In the genomic region with DNA sequence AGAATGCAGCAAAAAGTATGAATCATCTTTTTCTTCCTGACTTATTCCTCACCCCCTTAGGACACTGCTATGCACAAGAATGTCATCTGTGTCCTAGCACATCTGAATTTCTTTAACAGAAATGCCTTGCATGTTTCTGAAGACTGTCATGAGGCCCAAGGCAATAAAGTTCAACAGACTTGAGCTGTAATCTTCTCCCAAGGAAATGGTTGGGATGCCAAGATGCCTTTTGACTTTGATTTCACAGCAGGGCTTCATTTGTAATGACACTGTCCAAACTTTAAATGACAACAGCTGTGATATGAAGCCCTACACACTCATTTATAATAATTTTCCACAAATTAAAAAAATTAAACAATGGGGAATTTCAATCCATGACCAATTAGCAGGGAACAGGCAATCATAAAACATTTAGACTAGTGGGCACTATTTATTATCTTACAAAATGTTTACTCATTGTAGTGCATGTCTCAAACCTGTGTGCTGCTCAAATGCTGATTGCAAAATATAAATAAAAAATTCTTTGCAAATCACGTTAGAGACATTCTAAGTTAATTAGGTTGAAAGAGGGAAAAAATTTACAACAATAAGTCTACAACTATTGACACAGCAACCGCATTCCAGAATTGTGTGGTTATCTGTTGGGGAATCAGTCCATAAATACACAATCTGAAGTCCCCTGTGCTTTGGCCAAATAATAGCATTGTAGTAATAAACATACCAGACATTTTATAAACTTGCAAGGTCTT, we compare ENCODE assay signal across 11 cellular contexts.
DNase-seq lines count a peak whose midpoint lies in the region; ATAC-seq and TF ChIP-seq lines count a peak whose summit lies in the region.
"Had no signal": no experiment of that assay in that cellular context is flagged by ENCODE, and none has a peak within 500 bp of the region (broad histone marks: within the 10 kb centered on the region; RNA-seq: fewer than 3 reads in every experiment).

No MANE protein-coding gene starts in this region.

- H3K9me3 Mint-ChIP-seq in activated CD4-positive, alpha-beta memory T cell treated with anti-CD3 and anti-CD28 coated beads for 36 hours = no peaks in the 10 kb centered on the region

- CTCF ChIA-PET in activated CD4-positive, alpha-beta memory T cell treated with anti-CD3 and anti-CD28 coated beads for 36 hours (lab: Charles Lee) = no interaction called here

- intact Hi-C loops in activated CD4-positive, alpha-beta memory T cell treated with anti-CD3 and anti-CD28 coated beads for 36 hours (cut with micrococcal nuclease) = no loop called here

- no peaks in the 10 kb centered on the region for H3K36me3 Mint-ChIP-seq in activated CD4-positive, alpha-beta memory T cell treated with anti-CD3 and anti-CD28 coated beads for 36 hours

- peaks cover 5% of the 10 kb centered on the region for H3K4me1 ChIP-seq in ectodermal cell (ENCODE audit: control insufficient read depth, insufficient read depth, low read length)

- no peaks in the 10 kb centered on the region for H3K27me3 ChIP-seq in ectodermal cell (ENCODE audit: control insufficient read depth, insufficient read depth, low read length, poor library complexity, severe bottlenecking)

- peak overlapping the region; percentile 60 for H3K27ac ChIP-seq in ectodermal cell (ENCODE audit: insufficient read depth, low read depth, low read length, poor library complexity, severe bottlenecking)

- WGBS in ectodermal cell, 2 experiments = 44% methylated on average over 1 of the region's 2 CpGs; no CpG with 5 or more reads in 1 of the 2 experiments

- H3K9me3 ChIP-seq in ectodermal cell (ENCODE audit: control insufficient read depth, low read length) = no peaks in the 10 kb centered on the region

- H3K4me3 Mint-ChIP-seq in activated CD4-positive, alpha-beta memory T cell treated with anti-CD3 and anti-CD28 coated beads for 36 hours = no peak overlapping the region

- POLR2A ChIA-PET in activated CD4-positive, alpha-beta memory T cell treated with anti-CD3 and anti-CD28 coated beads for 36 hours (lab: Charles Lee) = no interaction called here

- no peak overlapping the region for H3K27ac Mint-ChIP-seq in activated CD4-positive, alpha-beta memory T cell treated with anti-CD3 and anti-CD28 coated beads for 36 hours

- ATAC-seq in HG02798 (IDR thresholded peaks at IDR 0.05; ENCODE audit: poor library complexity, unreplicated experiment) (no peak), HG03175 (IDR thresholded peaks at IDR 0.05; ENCODE audit: unreplicated experiment) (no peak), GM18873 (IDR thresholded peaks at IDR 0.05; ENCODE audit: low FRiP score, unreplicated experiment) (no peak)

- H3K4me3 ChIP-seq in ectodermal cell (ENCODE audit: insufficient read depth, low read depth, low read length) = no peak overlapping the region

- no peak for TF ChIP-seq CTCF in AG09319 (IDR thresholded peaks at IDR 0.05; ENCODE audit: low read depth, low read length)

- H3K27me3 Mint-ChIP-seq in activated CD4-positive, alpha-beta memory T cell treated with anti-CD3 and anti-CD28 coated beads for 36 hours = no peaks in the 10 kb centered on the region

- DNase-seq in AG09319 (ENCODE audit: extremely low read depth, low read depth) = peak; percentile 95
- peak; percentile 99 for DNase-seq in M059J (ENCODE audit: low read depth)
- peak; percentile 31 to 78 for DNase-seq in lung microvascular endothelial cell (ENCODE audit: low read depth in 2 of 2)
- no peak for DNase-seq in activated CD4-positive, alpha-beta memory T cell treated with anti-CD3 and anti-CD28 coated beads for 36 hours
- DNase-seq: activated T-cell treated with anti-CD3 and anti-CD28 coated beads, Interleukin-2, amount 50 U/mL, for 1 hour; kidney; stimulated activated CD4-positive, alpha-beta T cell treated with anti-CD3 and anti-CD28 coated beads, Interleukin-2, amount 100 ng/mL, for 24 hours had no signal

- H3K36me3 ChIP-seq in ectodermal cell (ENCODE audit: control insufficient read depth, insufficient read depth, low read length) = no peaks in the 10 kb centered on the region

- H3K4me1 Mint-ChIP-seq in activated CD4-positive, alpha-beta memory T cell treated with anti-CD3 and anti-CD28 coated beads for 36 hours (ENCODE audit: low read depth) = no peaks in the 10 kb centered on the region
